4 cellular contexts compared by ENCODE assay signal in the genomic region with DNA sequence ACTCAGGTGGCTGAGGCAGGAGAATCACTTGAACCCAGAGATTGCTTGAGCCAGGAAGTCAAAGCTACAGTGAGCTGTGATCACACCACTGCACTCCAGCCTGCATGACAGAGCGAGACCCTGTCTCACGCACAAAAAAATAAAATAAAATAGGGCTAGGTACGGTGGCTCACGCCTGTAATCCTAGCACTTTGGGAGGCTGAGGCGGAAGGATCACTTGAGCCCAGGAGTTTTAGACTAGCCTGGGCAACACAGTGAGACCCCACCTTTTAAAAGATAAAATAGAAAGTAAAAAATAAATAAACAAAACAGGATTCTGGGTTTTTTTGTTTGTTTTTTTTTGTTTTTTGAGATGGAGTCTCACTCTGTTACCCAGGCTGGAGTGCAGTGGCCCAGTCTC. TPM values are rescaled to one million over a fixed set of nuclear protein-coding genes. Genes with fewer than 3 reads are reported as not detected.
"Had no signal": no experiment of that assay in that cellular context is flagged by ENCODE, and none has a peak within 500 bp of the region (broad histone marks: within the 10 kb centered on the region; RNA-seq: fewer than 3 reads in every experiment).

No MANE protein-coding gene starts in this region.

RNA-seq across cellular contexts. Expression of a gene that starts 12.1 kb away (rescaled TPM):
- polyA plus RNA-seq: IgD-negative memory B cell had no signal

RNA-seq across cellular contexts. Expression of a gene that starts 41.4 kb away (rescaled TPM):
- total RNA-seq: GM23248, H4, HT-29 had no signal
- polyA plus RNA-seq: GM23248 had no signal
